Comparison of ENCODE assay signal across 1 cellular context in genomic region chr11:96014234-96014633, GRCh38.
TF ChIP-seq lines count a peak whose summit lies in the region.

No MANE protein-coding gene starts in this region.

TF ChIP-seq in HepG2, 621 proteins besides CTCF, POLR2A, EP300 and RAD21 (continued from another document and continues in another):
- TF ChIP-seq TERF1 (CRISPR knock-in tag; IDR thresholded peaks at IDR 0.05) (no peak), CAMTA2 (CRISPR knock-in tag; IDR thresholded peaks at IDR 0.05; ENCODE audit: borderline replicate concordance) (no peak), MTF1 (CRISPR knock-in tag; IDR thresholded peaks at IDR 0.05) (no peak), PITX1 (CRISPR knock-in tag; IDR thresholded peaks at IDR 0.05) (no peak), RBAK (CRISPR knock-in tag; IDR thresholded peaks at IDR 0.05) (no peak), ZNF232 (CRISPR knock-in tag; IDR thresholded peaks at IDR 0.05; ENCODE audit: borderline replicate concordance) (no peak), ZGPAT (CRISPR knock-in tag; IDR thresholded peaks at IDR 0.05) (peak; percentile 61), THAP9 (CRISPR knock-in tag; IDR thresholded peaks at IDR 0.05; ENCODE audit: borderline replicate concordance) (no peak), HNF4A (CRISPR knock-in tag; IDR thresholded peaks at IDR 0.05) (peak; percentile 71; the same call in 1 of the 2 replicates), FOXA1 (IDR thresholded peaks at IDR 0.05) (no peak), FOXA1 (CRISPR knock-in tag; IDR thresholded peaks at IDR 0.05) (peak; percentile 89), PHF21A (CRISPR knock-in tag; IDR thresholded peaks at IDR 0.05) (peak; percentile 43; the same call in 1 of the 2 replicates), ZNF775 (CRISPR knock-in tag; IDR thresholded peaks at IDR 0.05; ENCODE audit: borderline replicate concordance) (no peak), HMG20B (CRISPR knock-in tag; conservative IDR thresholded peaks at IDR 0.05) (no peak), ZNF354B (CRISPR knock-in tag; IDR thresholded peaks at IDR 0.05) (no peak), CBFB (CRISPR knock-in tag; IDR thresholded peaks at IDR 0.05) (peak; percentile 89), HMGXB3 (CRISPR knock-in tag; IDR thresholded peaks at IDR 0.05; ENCODE audit: borderline replicate concordance) (peak; percentile 33; the same call in 1 of the 2 replicates), NCOA2 (CRISPR knock-in tag; IDR thresholded peaks at IDR 0.05) (peak; percentile 91), SIX4 (CRISPR knock-in tag; IDR thresholded peaks at IDR 0.05) (peak; percentile 40; the same call in 1 of the 2 replicates), ATRX (CRISPR knock-in tag; IDR thresholded peaks at IDR 0.05; ENCODE audit: borderline replicate concordance) (no peak), TBX3 (IDR thresholded peaks at IDR 0.05; ENCODE audit: borderline replicate concordance) (peak; percentile 32; the same call in 1 of the 2 replicates), PAXIP1 (CRISPR knock-in tag; conservative IDR thresholded peaks at IDR 0.05) (peak; percentile 85), HDAC6 (IDR thresholded peaks at IDR 0.05; ENCODE audit: low read depth, low read length) (no peak), JUND (CRISPR knock-in tag; IDR thresholded peaks at IDR 0.05) (no peak), ZNF34 (CRISPR knock-in tag; IDR thresholded peaks at IDR 0.05; ENCODE audit: borderline replicate concordance) (no peak), ZNF367 (CRISPR knock-in tag; IDR thresholded peaks at IDR 0.05; ENCODE audit: borderline replicate concordance) (no peak), ZBTB7B (CRISPR knock-in tag; IDR thresholded peaks at IDR 0.05) (peak; percentile 69), MIXL1 (CRISPR knock-in tag; IDR thresholded peaks at IDR 0.05) (peak; percentile 61), PBX2 (CRISPR knock-in tag; IDR thresholded peaks at IDR 0.05) (no peak), FOXO1 (CRISPR knock-in tag; IDR thresholded peaks at IDR 0.05) (peak; percentile 73; the same call in 1 of the 2 replicates), U2AF2 (IDR thresholded peaks at IDR 0.05; ENCODE audit: low read depth, low read length) (no peak), SNAPC2 (CRISPR knock-in tag; IDR thresholded peaks at IDR 0.05) (peak; percentile 57; the same call in 1 of the 2 replicates), ZSCAN9 (CRISPR knock-in tag; IDR thresholded peaks at IDR 0.05; ENCODE audit: borderline replicate concordance) (0 out of 2 replicates have a peak, but pooled peaks have one; percentile 33), HOXD1 (CRISPR knock-in tag; IDR thresholded peaks at IDR 0.05) (no peak), NRL (CRISPR knock-in tag; IDR thresholded peaks at IDR 0.05; ENCODE audit: borderline replicate concordance) (no peak), ZNF446 (CRISPR knock-in tag; IDR thresholded peaks at IDR 0.05) (no peak), SOX13 (IDR thresholded peaks at IDR 0.05) (no peak), SOX13 (CRISPR knock-in tag; conservative IDR thresholded peaks at IDR 0.05 in 1 of 2, IDR thresholded peaks at IDR 0.05 in 1 of 2) (peak in 1 of 2 experiments; percentile 89; a peak in 2 of 4 replicates), ZFP1 (CRISPR knock-in tag; IDR thresholded peaks at IDR 0.05) (no peak), SIX1 (CRISPR knock-in tag; IDR thresholded peaks at IDR 0.05; ENCODE audit: borderline replicate concordance) (peak; percentile 71; the same call in 1 of the 2 replicates), ZNF234 (CRISPR knock-in tag; conservative IDR thresholded peaks at IDR 0.05) (no peak), PPARG (CRISPR knock-in tag; conservative IDR thresholded peaks at IDR 0.05) (peak; percentile 67), ATF6 (CRISPR knock-in tag; conservative IDR thresholded peaks at IDR 0.05) (no peak), SALL2 (CRISPR knock-in tag; IDR thresholded peaks at IDR 0.05) (no peak), ZNF205 (CRISPR knock-in tag; IDR thresholded peaks at IDR 0.05) (peak; percentile 59; the same call in 1 of the 2 replicates), TAF15 (IDR thresholded peaks at IDR 0.05; ENCODE audit: low read depth, low read length, poor library complexity, severe bottlenecking) (no peak), MLLT10 (CRISPR knock-in tag; IDR thresholded peaks at IDR 0.05) (no peak), MLX (CRISPR knock-in tag; IDR thresholded peaks at IDR 0.05) (0 out of 2 replicates have a peak, but pooled peaks have one; percentile 17), ZNF101 (CRISPR knock-in tag; IDR thresholded peaks at IDR 0.05; ENCODE audit: borderline replicate concordance, low read depth) (no peak), ZNF619 (CRISPR knock-in tag; IDR thresholded peaks at IDR 0.05) (no peak), THRA (CRISPR knock-in tag; IDR thresholded peaks at IDR 0.05; ENCODE audit: borderline replicate concordance) (no peak)
